Comparison of ENCODE assay signal across 8 cellular contexts in the genomic region with DNA sequence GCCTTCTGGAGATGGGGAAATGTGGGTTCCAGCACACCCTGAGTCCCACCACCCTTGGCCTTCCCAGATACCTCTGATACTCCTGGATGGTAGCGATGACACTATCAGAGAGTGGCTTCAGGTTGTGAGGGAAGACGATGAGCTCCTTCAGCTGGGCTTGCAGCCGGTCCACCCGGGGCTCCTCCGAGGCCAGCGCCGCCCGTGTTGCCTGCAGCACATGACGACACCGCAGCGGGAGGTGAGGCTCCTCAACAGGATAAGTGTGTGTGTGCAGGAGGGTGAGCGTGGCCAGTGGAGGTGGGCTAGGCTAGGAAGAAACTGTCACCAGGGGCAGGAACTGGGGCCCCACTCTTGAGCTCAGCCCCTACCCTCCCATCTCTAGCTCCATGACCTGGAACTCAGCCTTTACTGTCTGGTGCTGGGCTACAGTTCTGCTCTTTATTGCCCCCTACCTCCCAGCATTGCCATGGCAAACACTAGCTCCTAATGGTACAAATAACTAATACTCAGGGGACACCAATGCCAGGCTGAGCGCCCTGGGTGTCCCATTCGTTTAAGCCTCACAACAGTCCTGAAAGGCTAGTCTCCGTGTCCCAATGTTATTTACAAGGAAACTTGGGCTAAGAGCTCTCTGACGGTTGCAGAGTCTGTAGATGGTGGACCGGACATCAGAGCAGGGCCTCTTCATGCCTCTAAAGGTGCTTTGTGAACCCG.
DNase-seq lines count a peak whose midpoint lies in the region; ATAC-seq and TF ChIP-seq lines count a peak whose summit lies in the region.

No MANE protein-coding gene starts in this region.

- no peak for DNase-seq in BJ (ENCODE audit: low read depth)
- peak; percentile 21 for DNase-seq in HCEC 1CT
- DNase-seq in WERI-Rb-1, result peak; percentile 43
- no peak for DNase-seq in left lobe of liver (ENCODE audit: low spot score)
- no peak for DNase-seq in NCI-H2107 treated with DMSO at 0.1 percent for 48 hours (lab: John Stamatoyannopoulos, UW; ENCODE audit: unreplicated experiment)
- DNase-seq in stimulated activated CD4-positive, alpha-beta T cell treated with anti-CD3 and anti-CD28 coated beads, Interleukin-1b, Interleukin-23, amount 100 ng/mL, for 48 hours, result no peak

- POLR2A ChIA-PET in BJ (lab: Charles Lee), result no interaction called here

- TF ChIP-seq CTCF in BJ (IDR thresholded peaks at IDR 0.05; ENCODE audit: insufficient read depth, low read depth, low read length) (peak; percentile 55), WERI-Rb-1 (IDR thresholded peaks at IDR 0.05; ENCODE audit: low read depth, low read length) (peak; percentile 70)

- ATAC-seq in left lobe of liver (peak; percentile 71), HG02870 (IDR thresholded peaks at IDR 0.05; ENCODE audit: unreplicated experiment) (no peak), HG03039 (IDR thresholded peaks at IDR 0.05; ENCODE audit: unreplicated experiment) (no peak)

- peaks cover 13% of the 10 kb centered on the region for H3K36me3 ChIP-seq in BJ (ENCODE audit: control insufficient read depth, insufficient read depth, low read length)
- H3K36me3 ChIP-seq in WERI-Rb-1, result no peaks in the 10 kb centered on the region

- CTCF ChIA-PET in BJ (lab: Yijun Ruan, JAX), result interaction anchor here (0.6 to 14.4 kb wide), 13 partner anchors 10 to 323 kb away, joined by 3 to 211 read pairs (median 4); no protein-coding TSS in a partner anchor

- H3K27me3 ChIP-seq in BJ (ENCODE audit: control insufficient read depth, insufficient read depth, low read length) (no peaks in the 10 kb centered on the region), WERI-Rb-1 (ENCODE audit: insufficient read depth, low read depth, severe bottlenecking) (no peaks in the 10 kb centered on the region)

- no peak overlapping the region for H3K27ac ChIP-seq in WERI-Rb-1

- no peaks in the 10 kb centered on the region for H3K9me3 ChIP-seq in WERI-Rb-1 (ENCODE audit: severe bottlenecking)

- H3K4me3 ChIP-seq in BJ (ENCODE audit: low read depth, low read length) (no peak overlapping the region), WERI-Rb-1 (ENCODE audit: low read depth, low read length) (no peak overlapping the region)

Comparison
In these comparisons a context has a peak if more than half of its experiments do, and no peak if none do; other contexts are left out.
1. DNase-seq: peak in HCEC 1CT (single experiment) and WERI-Rb-1 (single experiment); none in BJ (single experiment), left lobe of liver (single experiment), NCI-H2107 treated with DMSO at 0.1 percent for 48 hours (single experiment) and stimulated activated CD4-positive, alpha-beta T cell treated with anti-CD3 and anti-CD28 coated beads, Interleukin-1b, Interleukin-23, amount 100 ng/mL, for 48 hours (single experiment).